ENCODE assay signal across 10 cellular contexts in genomic region chr2:102094917-102095316, GRCh38. TPM values are rescaled to one million over a fixed set of nuclear protein-coding genes. Genes with fewer than 3 reads are reported as not detected.
DNase-seq lines count a peak whose midpoint lies in the region; ATAC-seq lines count a peak whose summit lies in the region.
"Had no signal": no experiment of that assay in that cellular context is flagged by ENCODE, and none has a peak within 500 bp of the region (broad histone marks: within the 10 kb centered on the region; RNA-seq: fewer than 3 reads in every experiment).

No MANE protein-coding gene starts in this region.

- POLR2A ChIA-PET in activated CD4-positive, alpha-beta T cell treated with anti-CD3 and anti-CD28 coated beads, Interleukin-2, amount 10 ng/mL, durations not matched to agents 7 days and 5 days (lab: Charles Lee): no interaction called here

- peaks cover 6% of the 10 kb centered on the region for H3K4me1 Mint-ChIP-seq in activated CD4-positive, alpha-beta T cell treated with anti-CD3 and anti-CD28 coated beads, Interleukin-2, amount 10 ng/mL, durations not matched to agents 7 days and 5 days

- peaks cover 14% of the 10 kb centered on the region for H3K9me3 Mint-ChIP-seq in activated CD4-positive, alpha-beta T cell treated with anti-CD3 and anti-CD28 coated beads, Interleukin-2, amount 10 ng/mL, durations not matched to agents 7 days and 5 days

- peak; percentile 74 for DNase-seq in activated CD4-positive, alpha-beta T cell treated with anti-CD3 and anti-CD28 coated beads for 48 hours
- no peak for DNase-seq in activated CD4-positive, alpha-beta T cell treated with anti-CD3 and anti-CD28 coated beads, Interleukin-2, amount 10 ng/mL, durations not matched to agents 7 days and 5 days
- DNase-seq in RPMI7951 (ENCODE audit: low read depth) (peak; percentile 88), fibroblast of peridontal ligament (ENCODE audit: extremely low read depth) (peak; percentile 91), D341Med (ENCODE audit: low spot score) (no peak), NCI-H2107 (lab: John Stamatoyannopoulos, UW) (no peak)
- DNase-seq in stimulated activated CD4-positive, alpha-beta T cell treated with anti-CD3 and anti-CD28 coated beads, Interleukin-2, amount 100 ng/mL, for 4 hours (ENCODE audit: low read depth): peak; percentile 32
- DNase-seq: body of pancreas, SHP77 treated with DMSO at 0.1 percent for 48 hours had no signal

- CTCF ChIA-PET in activated CD4-positive, alpha-beta T cell treated with anti-CD3 and anti-CD28 coated beads, Interleukin-2, amount 10 ng/mL, durations not matched to agents 7 days and 5 days (lab: Charles Lee): no interaction called here

- H3K36me3 Mint-ChIP-seq in activated CD4-positive, alpha-beta T cell treated with anti-CD3 and anti-CD28 coated beads, Interleukin-2, amount 10 ng/mL, durations not matched to agents 7 days and 5 days (ENCODE audit: low read depth): peaks cover 7% of the 10 kb centered on the region

- no peak for ATAC-seq in HG03039 (IDR thresholded peaks at IDR 0.05; ENCODE audit: unreplicated experiment)
- ATAC-seq: body of pancreas had no signal

- no peak overlapping the region for H3K4me3 Mint-ChIP-seq in activated CD4-positive, alpha-beta T cell treated with anti-CD3 and anti-CD28 coated beads, Interleukin-2, amount 10 ng/mL, durations not matched to agents 7 days and 5 days

- no peaks in the 10 kb centered on the region for H3K27me3 Mint-ChIP-seq in activated CD4-positive, alpha-beta T cell treated with anti-CD3 and anti-CD28 coated beads, Interleukin-2, amount 10 ng/mL, durations not matched to agents 7 days and 5 days

- no peak overlapping the region for H3K27ac Mint-ChIP-seq in activated CD4-positive, alpha-beta T cell treated with anti-CD3 and anti-CD28 coated beads, Interleukin-2, amount 10 ng/mL, durations not matched to agents 7 days and 5 days

RNA-seq across cellular contexts. Expression of gene IL1R1, which starts 47.6 kb away (rescaled TPM):
- 1 to 10 TPM in 1 of 2 experiments, under 1 TPM in 1; 0.81 to 1.3 TPM for total RNA-seq in activated CD4-positive, alpha-beta T cell treated with anti-CD3 and anti-CD28 coated beads, Interleukin-2, amount 10 ng/mL, durations not matched to agents 7 days and 5 days
- total RNA-seq in RPMI7951 (2014; rRNA removed; shearing (Covaris generic)): 19.7 and 27.2 TPM in 2 replicates

Comparison
In these comparisons a context has a peak if more than half of its experiments do, and no peak if none do; other contexts are left out.
1. DNase-seq: peak in activated CD4-positive, alpha-beta T cell treated with anti-CD3 and anti-CD28 coated beads for 48 hours (single experiment), RPMI7951 (single experiment), fibroblast of peridontal ligament (single experiment) and stimulated activated CD4-positive, alpha-beta T cell treated with anti-CD3 and anti-CD28 coated beads, Interleukin-2, amount 100 ng/mL, for 4 hours (single experiment); none in activated CD4-positive, alpha-beta T cell treated with anti-CD3 and anti-CD28 coated beads, Interleukin-2, amount 10 ng/mL, durations not matched to agents 7 days and 5 days (single experiment), D341Med (single experiment) and NCI-H2107 (single experiment).